19 cellular contexts compared by ENCODE assay signal in the genomic region with DNA sequence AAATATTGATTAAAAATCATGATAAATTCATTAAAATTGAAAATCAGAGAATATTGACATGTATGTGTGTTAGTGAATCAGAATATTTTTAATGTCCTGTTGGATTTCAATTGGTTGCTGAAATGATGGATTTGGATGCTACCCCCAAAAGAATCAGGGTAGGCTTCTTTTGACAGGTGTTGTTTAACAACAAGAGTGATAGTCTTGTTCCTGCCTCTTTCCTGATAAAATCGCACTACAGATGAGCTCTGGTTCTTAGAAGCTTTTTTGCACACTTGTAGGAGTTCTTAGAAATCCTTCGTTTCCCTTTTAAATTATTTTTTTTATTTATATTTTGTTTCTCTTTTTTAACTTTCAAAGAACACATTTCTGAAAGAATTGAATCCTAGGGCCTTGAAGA.
DNase-seq lines count a peak whose midpoint lies in the region; ATAC-seq and TF ChIP-seq lines count a peak whose summit lies in the region.
"Had no signal": no experiment of that assay in that cellular context is flagged by ENCODE, and none has a peak within 500 bp of the region (broad histone marks: within the 10 kb centered on the region; RNA-seq: fewer than 3 reads in every experiment).

No MANE protein-coding gene starts in this region.

- no peaks in the 10 kb centered on the region for H4K20me1 ChIP-seq in GM23248 (ENCODE audit: insufficient read depth)

- no peak for TF ChIP-seq POLR2A in esophagus muscularis mucosa (IDR thresholded peaks at IDR 0.05; ENCODE audit: low read depth)

- peaks cover 40% of the 10 kb centered on the region for H3K4me1 Mint-ChIP-seq in T-helper 2 cell treated with Interferon-gamma antibody and Interleukin-4, amounts not matched to agents 5 μg/mL and 100 μg/mL, for 36 hours (ENCODE audit: low read depth)
- peaks cover 29 to 54% (median 40%) of the 10 kb centered on the region in 4 donors for H3K4me1 Mint-ChIP-seq in CD4-positive, CD25-positive, alpha-beta regulatory T cell
- peaks cover 51% of the 10 kb centered on the region for H3K4me1 Mint-ChIP-seq in T-helper 17 cell
- peaks cover 50% of the 10 kb centered on the region for H3K4me1 Mint-ChIP-seq in CD8-positive, alpha-beta T cell (ENCODE audit: low read depth)

- TF ChIP-seq EP300 in esophagus muscularis mucosa (IDR thresholded peaks at IDR 0.05): no peak

- no peak for TF ChIP-seq CTCF in esophagus muscularis mucosa (IDR thresholded peaks at IDR 0.05)
- no peak for TF ChIP-seq CTCF in CD8-positive, alpha-beta T cell (IDR thresholded peaks at IDR 0.05)

- no peaks in the 10 kb centered on the region for H3K79me2 ChIP-seq in GM23248 (ENCODE audit: insufficient read depth)

- no peak for DNase-seq in T-helper 2 cell treated with Interferon-gamma antibody and Interleukin-4, amounts not matched to agents 5 μg/mL and 100 μg/mL, for 36 hours (ENCODE audit: low spot score)
- DNase-seq in T-helper 2 cell (no peak), T-helper 17 cell (no peak), esophagus muscularis mucosa (ENCODE audit: extremely low spot score) (peak; percentile 5), sciatic nerve (ENCODE audit: low spot score) (no peak), GM23248 (no peak)
- DNase-seq in CD4-positive, CD25-positive, alpha-beta regulatory T cell: peak in 1 of 3 donors; percentile 76
- no peak for DNase-seq in CD8-positive, alpha-beta T cell
- DNase-seq: AML-193; Calu3; CD4-positive, alpha-beta memory T cell; DMS79 treated with DMSO at 0.1 percent for 48 hours; EL; HCEC 1CT; IMR-90 had no signal

- intact Hi-C loops in esophagus muscularis mucosa (cut with DNase I): no loop called here
- intact Hi-C loops in sciatic nerve (cut with DNase I): no loop called here
- intact Hi-C loops in CD8-positive, alpha-beta T cell (cut with DNase I, micrococcal nuclease): no loop called here

- no peaks in the 10 kb centered on the region for H3K27me3 ChIP-seq in CD4-positive, CD25-positive, alpha-beta regulatory T cell (ENCODE audit: control insufficient read depth, insufficient read depth, low read length)
- H3K27me3 ChIP-seq in esophagus muscularis mucosa (no peaks in the 10 kb centered on the region), GM23248 (replicated peaks; ENCODE audit: insufficient read depth) (no peaks in the 10 kb centered on the region)
- no peaks in the 10 kb centered on the region for H3K27me3 ChIP-seq in CD8-positive, alpha-beta T cell (ENCODE audit: insufficient read depth, low read length)

- no peak overlapping the region for H3K9ac ChIP-seq in GM23248

- no peak for ATAC-seq in CD4-positive, CD25-positive, alpha-beta regulatory T cell (ENCODE audit: low read depth in 2 of 2)
- ATAC-seq in T-helper 17 cell: no peak
- no peak for ATAC-seq in sciatic nerve
- no peak for ATAC-seq in CD8-positive, alpha-beta T cell
- ATAC-seq: A549, GM12878 had no signal

- peak overlapping the region; percentile 56 for H3K4me3 Mint-ChIP-seq in T-helper 2 cell treated with Interferon-gamma antibody and Interleukin-4, amounts not matched to agents 5 μg/mL and 100 μg/mL, for 36 hours
- H3K4me3 Mint-ChIP-seq in CD4-positive, CD25-positive, alpha-beta regulatory T cell: no peak overlapping the region
- H3K4me3 Mint-ChIP-seq in T-helper 17 cell: no peak overlapping the region
- no peak overlapping the region for H3K4me3 Mint-ChIP-seq in CD8-positive, alpha-beta T cell

- no peak overlapping the region for H3K4me2 ChIP-seq in GM23248 (ENCODE audit: unreplicated experiment)
- H3K4me2 ChIP-seq: A549 had no signal

- H3K4me1 ChIP-seq in CD4-positive, CD25-positive, alpha-beta regulatory T cell (ENCODE audit: control insufficient read depth, insufficient read depth, low read length, poor library complexity, severe bottlenecking): peaks cover 34% of the 10 kb centered on the region
- H3K4me1 ChIP-seq in esophagus muscularis mucosa (no peaks in the 10 kb centered on the region), GM23248 (ENCODE audit: insufficient read depth) (peaks cover 11% of the 10 kb centered on the region)
- peaks cover 42% of the 10 kb centered on the region for H3K4me1 ChIP-seq in CD8-positive, alpha-beta T cell (ENCODE audit: insufficient read depth, low read length)
- H3K4me1 ChIP-seq: A549 had no signal

- H3K9me3 Mint-ChIP-seq in T-helper 2 cell treated with Interferon-gamma antibody and Interleukin-4, amounts not matched to agents 5 μg/mL and 100 μg/mL, for 36 hours: no peaks in the 10 kb centered on the region
- H3K9me3 Mint-ChIP-seq in CD4-positive, CD25-positive, alpha-beta regulatory T cell: peaks cover 0 to 1% (median 0%) of the 10 kb centered on the region in 7 donors
- H3K9me3 Mint-ChIP-seq in CD8-positive, alpha-beta T cell: no peaks in the 10 kb centered on the region
- H3K9me3 Mint-ChIP-seq: CD4-positive, alpha-beta memory T cell had no signal

- POLR2A ChIA-PET in CD8-positive, alpha-beta T cell (lab: Charles Lee): no interaction called here

- no peak overlapping the region for H2AFZ ChIP-seq in GM23248

- H3K27ac ChIP-seq in CD4-positive, CD25-positive, alpha-beta regulatory T cell (ENCODE audit: insufficient read depth, low read length, poor library complexity, severe bottlenecking): peak overlapping the region; percentile 7
- H3K27ac ChIP-seq in esophagus muscularis mucosa (replicated peaks in 1 of 4) (no peak overlapping the region), GM23248 (no peak overlapping the region)
- H3K27ac ChIP-seq in CD8-positive, alpha-beta T cell (ENCODE audit: low read depth, low read length): no peak overlapping the region
- H3K27ac ChIP-seq: 22Rv1, A549, C4-2B had no signal

- no peaks in the 10 kb centered on the region for H3F3A ChIP-seq in GM23248 (ENCODE audit: insufficient read depth)

- CTCF ChIA-PET in CD8-positive, alpha-beta T cell (lab: Charles Lee): interaction anchor here (1.8 to 2.1 kb wide), 2 partner anchors 50 to 144 kb away, joined by 5 to 7 read pairs; no protein-coding TSS in a partner anchor

- in situ Hi-C loops in GM23248 (cut with MboI): no loop called here

- H3K27ac Mint-ChIP-seq in T-helper 2 cell treated with Interferon-gamma antibody and Interleukin-4, amounts not matched to agents 5 μg/mL and 100 μg/mL, for 36 hours: no peak overlapping the region
- no peak overlapping the region for H3K27ac Mint-ChIP-seq in CD4-positive, CD25-positive, alpha-beta regulatory T cell
- peak overlapping the region; percentile 76 for H3K27ac Mint-ChIP-seq in T-helper 17 cell
- no peak overlapping the region for H3K27ac Mint-ChIP-seq in CD8-positive, alpha-beta T cell

- no peaks in the 10 kb centered on the region for H3K9me2 ChIP-seq in GM23248 (ENCODE audit: insufficient read depth)

- no peaks in the 10 kb centered on the region for H3K9me3 ChIP-seq in CD4-positive, CD25-positive, alpha-beta regulatory T cell (ENCODE audit: control insufficient read depth in 2 of 2, low read length in 2 of 2)
- H3K9me3 ChIP-seq in T-helper 17 cell (ENCODE audit: control insufficient read depth, low read length, poor library complexity, severe bottlenecking) (no peaks in the 10 kb centered on the region), esophagus muscularis mucosa (no peaks in the 10 kb centered on the region), GM23248 (ENCODE audit: low read depth) (no peaks in the 10 kb centered on the region)
- H3K9me3 ChIP-seq in CD8-positive, alpha-beta T cell (ENCODE audit: low read length): no peaks in the 10 kb centered on the region
- H3K9me3 ChIP-seq: A549 had no signal

- H3K36me3 ChIP-seq in CD4-positive, CD25-positive, alpha-beta regulatory T cell (ENCODE audit: control insufficient read depth, insufficient read depth, low read length): no peaks in the 10 kb centered on the region
- H3K36me3 ChIP-seq in esophagus muscularis mucosa (no peaks in the 10 kb centered on the region), GM23248 (ENCODE audit: low read depth) (no peaks in the 10 kb centered on the region)
- no peaks in the 10 kb centered on the region for H3K36me3 ChIP-seq in CD8-positive, alpha-beta T cell (ENCODE audit: insufficient read depth, low read length)

- H3K36me3 Mint-ChIP-seq in T-helper 2 cell treated with Interferon-gamma antibody and Interleukin-4, amounts not matched to agents 5 μg/mL and 100 μg/mL, for 36 hours (ENCODE audit: low read depth): peaks cover 4% of the 10 kb centered on the region
- H3K36me3 Mint-ChIP-seq in CD4-positive, CD25-positive, alpha-beta regulatory T cell: peaks cover 14% of the 10 kb centered on the region
- H3K36me3 Mint-ChIP-seq in T-helper 17 cell (ENCODE audit: low read depth): no peaks in the 10 kb centered on the region
- H3K36me3 Mint-ChIP-seq in CD8-positive, alpha-beta T cell: no peaks in the 10 kb centered on the region

- H3K27me3 Mint-ChIP-seq in T-helper 2 cell treated with Interferon-gamma antibody and Interleukin-4, amounts not matched to agents 5 μg/mL and 100 μg/mL, for 36 hours (ENCODE audit: low read depth): no peaks in the 10 kb centered on the region
- H3K27me3 Mint-ChIP-seq in CD4-positive, CD25-positive, alpha-beta regulatory T cell: no peaks in the 10 kb centered on the region
- no peaks in the 10 kb centered on the region for H3K27me3 Mint-ChIP-seq in T-helper 17 cell
- no peaks in the 10 kb centered on the region for H3K27me3 Mint-ChIP-seq in CD8-positive, alpha-beta T cell (ENCODE audit: low read depth)
- H3K27me3 Mint-ChIP-seq: CD4-positive, alpha-beta memory T cell had no signal

- WGBS in esophagus muscularis mucosa: 84% methylated on average over 2 of the region's 2 CpGs
- 90 to 97% methylated on average over 2 of the region's 2 CpGs for WGBS in GM23248 (ENCODE audit: low coverage in 1 of 2, low lambda C conversion rate in 2 of 2, missing lambda C conversion rate in 2 of 2), 2 experiments

- no peak overlapping the region for H3K4me3 ChIP-seq in CD4-positive, CD25-positive, alpha-beta regulatory T cell (ENCODE audit: low read depth, low read length)
- no peak overlapping the region for H3K4me3 ChIP-seq in esophagus muscularis mucosa
- no peak overlapping the region for H3K4me3 ChIP-seq in GM23248
- H3K4me3 ChIP-seq in CD8-positive, alpha-beta T cell (ENCODE audit: low read depth, low read length): no peak overlapping the region
- H3K4me3 ChIP-seq: A549, GM12878 had no signal
